In genomic region chr17:33582661-33583060, GRCh38 we compare ENCODE assay signal across 16 cellular contexts.
DNase-seq lines count a peak whose midpoint lies in the region; ATAC-seq and TF ChIP-seq lines count a peak whose summit lies in the region.
"Had no signal": no experiment of that assay in that cellular context is flagged by ENCODE, and none has a peak within 500 bp of the region (broad histone marks: within the 10 kb centered on the region; RNA-seq: fewer than 3 reads in every experiment).

No MANE protein-coding gene starts in this region.

- H3K18ac ChIP-seq in H9 (ENCODE audit: insufficient read length, low read depth, low read length): no peak overlapping the region

- no peak overlapping the region for H4K5ac ChIP-seq in H9 (ENCODE audit: insufficient read length, low read depth, low read length)

- no peak overlapping the region for H3K14ac ChIP-seq in H9 (ENCODE audit: insufficient read depth, low read length)

- H3K9me3 Mint-ChIP-seq in H9: peaks cover 3 to 6% of the 10 kb centered on the region in 2 experiments; a peak in 4 of 5 replicates
- H3K9me3 Mint-ChIP-seq in WTC11: peaks cover 21% of the 10 kb centered on the region
- no peaks in the 10 kb centered on the region for H3K9me3 Mint-ChIP-seq in type B pancreatic cell
- H3K9me3 Mint-ChIP-seq: CD4-positive, alpha-beta memory T cell had no signal

- H4K8ac ChIP-seq in H9 (replicated peaks; ENCODE audit: insufficient read length, low read depth, low read length): no peak overlapping the region

- no peak overlapping the region for H3K4ac ChIP-seq in H9 (ENCODE audit: low read depth, low read length)

- H3K23ac ChIP-seq in H9 (ENCODE audit: insufficient read length, low read depth, low read length): no peak overlapping the region

- no peak overlapping the region for H2BK15ac ChIP-seq in H9 (ENCODE audit: low read depth, low read length)

- DNase-seq in H9 (no peak), WTC11 (ENCODE audit: low spot score) (no peak), type B pancreatic cell (ENCODE audit: extremely low spot score, unreplicated experiment) (no peak), hepatic stellate cell (ENCODE audit: low spot score) (no peak)
- DNase-seq: 8988T; CD4-positive, alpha-beta memory T cell; DMS153; DMS79; GDM1; HCEC 1CT had no signal

- H3K4me1 Mint-ChIP-seq in H9: peaks cover 24 to 36% of the 10 kb centered on the region in 2 experiments
- H3K4me1 Mint-ChIP-seq in WTC11: peaks cover 24% of the 10 kb centered on the region
- H3K4me1 Mint-ChIP-seq in type B pancreatic cell (ENCODE audit: unreplicated experiment): peaks cover 5% of the 10 kb centered on the region
- H3K4me1 Mint-ChIP-seq: CD14-positive monocyte; CD4-positive, alpha-beta memory T cell had no signal

- H3K4me3 ChIP-seq in iPS-18c (ENCODE audit: insufficient read depth, low read depth, low read length): 0 out of 2 replicates have a peak overlapping the region, but pooled peaks have one; percentile 1
- H3K4me3 ChIP-seq: BLaER1 had no signal

- no peak overlapping the region for H3K27ac ChIP-seq in H9 (ENCODE audit: insufficient read length, low read depth, low read length)
- H3K27ac ChIP-seq: BLaER1, HL-60 had no signal

- no peaks in the 10 kb centered on the region for H3K79me1 ChIP-seq in H9 (ENCODE audit: insufficient read depth, low read depth, low read length, poor library complexity, severe bottlenecking)

- no peaks in the 10 kb centered on the region for H4K20me1 ChIP-seq in H9 (ENCODE audit: control insufficient read depth, insufficient read depth, insufficient read length)
- H4K20me1 ChIP-seq: BLaER1 had no signal

- TF ChIP-seq CTCF in H9 (conservative IDR thresholded peaks at IDR 0.05) (no peak), WTC11 (IDR thresholded peaks at IDR 0.05) (no peak), type B pancreatic cell (conservative IDR thresholded peaks at IDR 0.05) (no peak)

- H2AK5ac ChIP-seq in H9 (ENCODE audit: insufficient read length, low read length): no peak overlapping the region

- H3K4me3 Mint-ChIP-seq in H9 (peak overlapping the region; percentile 9 to 30; a peak in 2 of 5 replicates), WTC11 (peak overlapping the region; percentile 5; the same call in 1 of the 2 replicates), type B pancreatic cell (no peak overlapping the region)
- H3K4me3 Mint-ChIP-seq: CD14-positive monocyte; CD4-positive, alpha-beta memory T cell had no signal

- H3K9ac ChIP-seq in H9 (ENCODE audit: extremely low read depth, insufficient read length, low read length): no peak overlapping the region
- H3K9ac ChIP-seq: BLaER1 had no signal

- H3K9me3 ChIP-seq in H9 (ENCODE audit: control insufficient read depth, low read depth, low read length): no peaks in the 10 kb centered on the region
- peaks cover 5% of the 10 kb centered on the region for H3K9me3 ChIP-seq in iPS-18c (ENCODE audit: control insufficient read depth, insufficient read depth, low read length)

- no peak overlapping the region for H2BK120ac ChIP-seq in H9 (ENCODE audit: low read depth, low read length, poor library complexity, severe bottlenecking)

- no peak overlapping the region for H2BK12ac ChIP-seq in H9 (ENCODE audit: insufficient read length, low read depth, low read length)

- peak overlapping the region; percentile 4 for H3K4me2 ChIP-seq in H9 (ENCODE audit: insufficient read depth, insufficient read length, low read length)
- H3K4me2 ChIP-seq: BLaER1 had no signal

- no CpG with 5 or more reads among the region's 2 CpGs for WGBS in H9 (ENCODE audit: extremely low coverage, insufficient read length, low lambda C conversion rate)

- ATAC-seq in WTC11: peak; percentile 24; the same call in 1 of the 2 replicates
- no peak for ATAC-seq in GM18519 (IDR thresholded peaks at IDR 0.05; ENCODE audit: low FRiP score, unreplicated experiment)
- no peak for ATAC-seq in GM19467 (IDR thresholded peaks at IDR 0.05; ENCODE audit: unreplicated experiment)

- H3K27me3 Mint-ChIP-seq in H9 (ENCODE audit: low read depth) (peaks cover 4% of the 10 kb centered on the region), WTC11 (ENCODE audit: low read depth) (peaks cover 12% of the 10 kb centered on the region), type B pancreatic cell (peaks cover 18% of the 10 kb centered on the region)

- H4K91ac ChIP-seq in H9 (ENCODE audit: insufficient read length, low read depth, low read length): no peak overlapping the region

- no peak overlapping the region for H3T11ph ChIP-seq in H9 (ENCODE audit: low read length)

- peaks cover 4% of the 10 kb centered on the region; the same call in 1 of the 2 replicates for H3K4me1 ChIP-seq in H9 (ENCODE audit: insufficient read depth, low read length)
- H3K4me1 ChIP-seq: BLaER1 had no signal

- peak overlapping the region in 2 of 3 experiments; percentile 27 to 44; a peak in 2 of 7 replicates for H3K27ac Mint-ChIP-seq in H9
- H3K27ac Mint-ChIP-seq in WTC11: no peak overlapping the region
- H3K27ac Mint-ChIP-seq in type B pancreatic cell: peak overlapping the region; percentile 47
- H3K27ac Mint-ChIP-seq: CD14-positive monocyte; CD4-positive, alpha-beta memory T cell had no signal

- CTCF ChIA-PET in WTC11 (lab: Charles Lee): interaction anchor here (0.8 to 1.0 kb wide), 4 partner anchors 20 to 69 kb away, joined by 3 read pairs; no protein-coding TSS in a partner anchor

- peaks cover 3 to 13% (median 8%) of the 10 kb centered on the region in 3 experiments; a peak in 6 of 7 replicates for H3K36me3 Mint-ChIP-seq in H9 (ENCODE audit: insufficient read depth in 1 of 3, low read depth in 3 of 3)
- H3K36me3 Mint-ChIP-seq in WTC11: peaks cover 7% of the 10 kb centered on the region; the same call in 1 of the 2 replicates
- no peaks in the 10 kb centered on the region for H3K36me3 Mint-ChIP-seq in type B pancreatic cell
- H3K36me3 Mint-ChIP-seq: CD14-positive monocyte had no signal

- H2BK5ac ChIP-seq in H9 (ENCODE audit: insufficient read length, low read length): no peak overlapping the region

- no peak overlapping the region for H2AFZ ChIP-seq in H9 (ENCODE audit: low read length)

- POLR2A ChIA-PET in WTC11 (lab: Charles Lee): interaction anchor here (0.9 kb wide), 1 partner anchor 9 kb away, joined by 3 read pairs; no protein-coding TSS in a partner anchor

- H2BK20ac ChIP-seq in H9 (ENCODE audit: low read depth, low read length, poor library complexity, severe bottlenecking): no peak overlapping the region

- no peaks in the 10 kb centered on the region for H3K27me3 ChIP-seq in H9 (ENCODE audit: insufficient read depth, low read length)
- H3K27me3 ChIP-seq: BLaER1 had no signal

- H3K23me2 ChIP-seq in H9 (ENCODE audit: insufficient read length, low read depth, low read length, poor library complexity, severe bottlenecking): no peaks in the 10 kb centered on the region

- no peaks in the 10 kb centered on the region for H3K79me2 ChIP-seq in H9 (ENCODE audit: insufficient read depth, low read length)

- no peak overlapping the region for H3K56ac ChIP-seq in H9 (ENCODE audit: insufficient read length, low read depth, low read length)

TF ChIP-seq in WTC11, 78 proteins besides CTCF, POLR2A, EP300 and RAD21:
- TF ChIP-seq, protein P1, sequence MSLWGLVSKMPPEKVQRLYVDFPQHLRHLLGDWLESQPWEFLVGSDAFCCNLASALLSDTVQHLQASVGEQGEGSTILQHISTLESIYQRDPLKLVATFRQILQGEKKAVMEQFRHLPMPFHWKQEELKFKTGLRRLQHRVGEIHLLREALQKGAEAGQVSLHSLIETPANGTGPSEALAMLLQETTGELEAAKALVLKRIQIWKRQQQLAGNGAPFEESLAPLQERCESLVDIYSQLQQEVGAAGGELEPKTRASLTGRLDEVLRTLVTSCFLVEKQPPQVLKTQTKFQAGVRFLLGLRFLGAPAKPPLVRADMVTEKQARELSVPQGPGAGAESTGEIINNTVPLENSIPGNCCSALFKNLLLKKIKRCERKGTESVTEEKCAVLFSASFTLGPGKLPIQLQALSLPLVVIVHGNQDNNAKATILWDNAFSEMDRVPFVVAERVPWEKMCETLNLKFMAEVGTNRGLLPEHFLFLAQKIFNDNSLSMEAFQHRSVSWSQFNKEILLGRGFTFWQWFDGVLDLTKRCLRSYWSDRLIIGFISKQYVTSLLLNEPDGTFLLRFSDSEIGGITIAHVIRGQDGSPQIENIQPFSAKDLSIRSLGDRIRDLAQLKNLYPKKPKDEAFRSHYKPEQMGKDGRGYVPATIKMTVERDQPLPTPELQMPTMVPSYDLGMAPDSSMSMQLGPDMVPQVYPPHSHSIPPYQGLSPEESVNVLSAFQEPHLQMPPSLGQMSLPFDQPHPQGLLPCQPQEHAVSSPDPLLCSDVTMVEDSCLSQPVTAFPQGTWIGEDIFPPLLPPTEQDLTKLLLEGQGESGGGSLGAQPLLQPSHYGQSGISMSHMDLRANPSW (CRISPR knock-in tag; conservative IDR thresholded peaks at IDR 0.05; ENCODE audit: low read depth): no peak
